1 cellular context compared by ENCODE assay signal in the genomic region with DNA sequence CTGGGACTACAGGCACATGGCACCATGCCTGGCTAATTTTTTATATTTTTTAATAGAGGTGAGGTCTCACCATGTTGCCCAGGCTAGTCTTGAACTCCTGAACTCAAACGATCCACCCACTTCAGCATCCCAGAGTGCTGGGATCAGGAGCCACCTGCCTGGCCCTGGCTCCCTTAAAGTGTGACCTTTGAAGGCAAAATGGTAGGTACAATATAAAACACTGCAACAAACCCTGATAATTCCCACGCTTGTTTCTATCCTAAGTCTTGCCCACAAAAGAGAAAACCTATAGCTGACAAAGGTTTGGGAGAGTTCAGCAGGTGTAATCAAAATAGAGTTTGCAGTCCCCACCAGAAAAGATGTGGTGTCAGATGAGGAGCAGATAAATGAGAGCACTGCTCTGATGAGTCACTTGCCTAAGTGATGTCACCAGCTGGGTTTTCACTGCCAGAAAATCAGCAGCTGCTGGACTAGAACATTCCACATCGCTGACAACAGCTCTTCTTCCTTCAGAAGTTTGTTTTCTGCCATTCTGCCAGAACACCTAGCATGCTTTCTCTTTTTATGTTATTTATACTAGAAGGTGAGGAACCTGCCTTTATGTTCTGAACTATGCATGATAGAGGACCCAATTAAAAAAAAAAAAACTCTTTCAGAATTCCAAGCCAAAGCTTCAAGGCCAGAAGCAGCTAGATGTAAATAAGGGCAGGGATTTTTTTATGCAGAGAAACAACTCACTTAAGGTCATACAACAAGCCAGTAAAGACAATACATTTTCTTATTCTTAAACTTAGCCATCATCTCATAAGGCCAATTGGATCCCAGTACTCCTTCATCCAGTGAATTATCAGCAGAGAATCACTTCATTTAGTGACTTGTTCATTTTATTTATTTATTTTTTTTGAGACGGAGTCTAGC.
TF ChIP-seq lines count a peak whose summit lies in the region.

No MANE protein-coding gene starts in this region.

TF ChIP-seq in WTC11, 78 proteins besides CTCF, POLR2A, EP300 and RAD21 (continued from another document):
- TF ChIP-seq, protein P1, sequence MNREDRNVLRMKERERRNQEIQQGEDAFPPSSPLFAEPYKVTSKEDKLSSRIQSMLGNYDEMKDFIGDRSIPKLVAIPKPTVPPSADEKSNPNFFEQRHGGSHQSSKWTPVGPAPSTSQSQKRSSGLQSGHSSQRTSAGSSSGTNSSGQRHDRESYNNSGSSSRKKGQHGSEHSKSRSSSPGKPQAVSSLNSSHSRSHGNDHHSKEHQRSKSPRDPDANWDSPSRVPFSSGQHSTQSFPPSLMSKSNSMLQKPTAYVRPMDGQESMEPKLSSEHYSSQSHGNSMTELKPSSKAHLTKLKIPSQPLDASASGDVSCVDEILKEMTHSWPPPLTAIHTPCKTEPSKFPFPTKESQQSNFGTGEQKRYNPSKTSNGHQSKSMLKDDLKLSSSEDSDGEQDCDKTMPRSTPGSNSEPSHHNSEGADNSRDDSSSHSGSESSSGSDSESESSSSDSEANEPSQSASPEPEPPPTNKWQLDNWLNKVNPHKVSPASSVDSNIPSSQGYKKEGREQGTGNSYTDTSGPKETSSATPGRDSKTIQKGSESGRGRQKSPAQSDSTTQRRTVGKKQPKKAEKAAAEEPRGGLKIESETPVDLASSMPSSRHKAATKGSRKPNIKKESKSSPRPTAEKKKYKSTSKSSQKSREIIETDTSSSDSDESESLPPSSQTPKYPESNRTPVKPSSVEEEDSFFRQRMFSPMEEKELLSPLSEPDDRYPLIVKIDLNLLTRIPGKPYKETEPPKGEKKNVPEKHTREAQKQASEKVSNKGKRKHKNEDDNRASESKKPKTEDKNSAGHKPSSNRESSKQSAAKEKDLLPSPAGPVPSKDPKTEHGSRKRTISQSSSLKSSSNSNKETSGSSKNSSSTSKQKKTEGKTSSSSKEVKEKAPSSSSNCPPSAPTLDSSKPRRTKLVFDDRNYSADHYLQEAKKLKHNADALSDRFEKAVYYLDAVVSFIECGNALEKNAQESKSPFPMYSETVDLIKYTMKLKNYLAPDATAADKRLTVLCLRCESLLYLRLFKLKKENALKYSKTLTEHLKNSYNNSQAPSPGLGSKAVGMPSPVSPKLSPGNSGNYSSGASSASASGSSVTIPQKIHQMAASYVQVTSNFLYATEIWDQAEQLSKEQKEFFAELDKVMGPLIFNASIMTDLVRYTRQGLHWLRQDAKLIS (CRISPR knock-in tag; IDR thresholded peaks at IDR 0.05; ENCODE audit: borderline replicate concordance): no peak
- TF ChIP-seq, protein P2, sequence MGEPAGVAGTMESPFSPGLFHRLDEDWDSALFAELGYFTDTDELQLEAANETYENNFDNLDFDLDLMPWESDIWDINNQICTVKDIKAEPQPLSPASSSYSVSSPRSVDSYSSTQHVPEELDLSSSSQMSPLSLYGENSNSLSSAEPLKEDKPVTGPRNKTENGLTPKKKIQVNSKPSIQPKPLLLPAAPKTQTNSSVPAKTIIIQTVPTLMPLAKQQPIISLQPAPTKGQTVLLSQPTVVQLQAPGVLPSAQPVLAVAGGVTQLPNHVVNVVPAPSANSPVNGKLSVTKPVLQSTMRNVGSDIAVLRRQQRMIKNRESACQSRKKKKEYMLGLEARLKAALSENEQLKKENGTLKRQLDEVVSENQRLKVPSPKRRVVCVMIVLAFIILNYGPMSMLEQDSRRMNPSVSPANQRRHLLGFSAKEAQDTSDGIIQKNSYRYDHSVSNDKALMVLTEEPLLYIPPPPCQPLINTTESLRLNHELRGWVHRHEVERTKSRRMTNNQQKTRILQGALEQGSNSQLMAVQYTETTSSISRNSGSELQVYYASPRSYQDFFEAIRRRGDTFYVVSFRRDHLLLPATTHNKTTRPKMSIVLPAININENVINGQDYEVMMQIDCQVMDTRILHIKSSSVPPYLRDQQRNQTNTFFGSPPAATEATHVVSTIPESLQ (CRISPR knock-in tag; IDR thresholded peaks at IDR 0.05): no peak
- TF ChIP-seq SP1 (CRISPR knock-in tag; conservative IDR thresholded peaks at IDR 0.05): no peak
- TF ChIP-seq NR2C2 (CRISPR knock-in tag; IDR thresholded peaks at IDR 0.05): no peak
- TF ChIP-seq JUN (CRISPR knock-in tag; IDR thresholded peaks at IDR 0.05): no peak
- no peak for TF ChIP-seq SMAD3 (CRISPR knock-in tag; IDR thresholded peaks at IDR 0.05; ENCODE audit: borderline replicate concordance)
